Comparison of ENCODE assay signal across 1 cellular context in genomic region chr19:7849631-7850428, GRCh38.
TF ChIP-seq lines count a peak whose summit lies in the region.

No MANE protein-coding gene starts in this region.

TF ChIP-seq in IMR-90, 13 proteins besides CTCF, POLR2A, EP300 and RAD21 (continued from another document):
- TF ChIP-seq USF2 (IDR thresholded peaks at IDR 0.05; ENCODE audit: low read depth, low read length): no peak
- TF ChIP-seq ELK1 (IDR thresholded peaks at IDR 0.05; ENCODE audit: borderline replicate concordance, low read depth, low read length): no peak
- no peak for TF ChIP-seq BHLHE40 (IDR thresholded peaks at IDR 0.05; ENCODE audit: low read depth, low read length)
- TF ChIP-seq RFX5 (IDR thresholded peaks at IDR 0.05; ENCODE audit: low read depth, low read length): no peak
- TF ChIP-seq NFE2L2 (IDR thresholded peaks at IDR 0.05; ENCODE audit: low read depth, low read length): no peak
- TF ChIP-seq RCOR1 (IDR thresholded peaks at IDR 0.05; ENCODE audit: insufficient replicate concordance, low read length): no peak
- no peak for TF ChIP-seq SMC3 (IDR thresholded peaks at IDR 0.05; ENCODE audit: low read depth, low read length)
- TF ChIP-seq CHD1 (IDR thresholded peaks at IDR 0.05; ENCODE audit: low read depth, low read length): no peak
- no peak for TF ChIP-seq FOS (IDR thresholded peaks at IDR 0.05; ENCODE audit: low read depth, low read length)
